14 cellular contexts compared by ENCODE assay signal in the genomic region with DNA sequence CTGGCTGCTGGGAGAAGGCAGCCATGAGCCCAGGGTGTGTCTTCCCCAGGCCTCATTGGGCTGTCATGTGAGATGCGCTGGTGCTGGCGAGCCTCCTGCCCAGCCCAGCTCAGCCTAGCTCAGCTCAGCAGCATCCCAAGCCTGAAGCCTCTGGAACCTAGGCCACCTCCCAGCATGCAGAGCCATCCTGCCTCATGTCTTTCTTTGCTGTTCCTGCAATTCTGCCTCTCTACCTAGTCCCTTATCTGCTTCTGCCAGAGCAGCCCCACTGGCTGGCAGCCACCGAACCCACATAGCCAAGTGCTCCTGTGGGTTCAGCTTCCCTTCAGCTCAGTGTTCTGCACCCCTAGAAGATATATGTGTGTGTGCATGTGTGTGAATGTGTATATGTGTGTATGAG.
A peak's percentile ranks its signal among the peaks of the same experiment; 100 is the strongest.
DNase-seq lines count a peak whose midpoint lies in the region; TF ChIP-seq lines count a peak whose summit lies in the region.
"Had no signal": no experiment of that assay in that cellular context is flagged by ENCODE, and none has a peak within 500 bp of the region (broad histone marks: within the 10 kb centered on the region; RNA-seq: fewer than 3 reads in every experiment).

No MANE protein-coding gene starts in this region.

- H2AFZ ChIP-seq in neuronal stem cell (ENCODE audit: low read length) (no peak overlapping the region), neural progenitor cell (replicated peaks) (no peak overlapping the region)

- WGBS in neuronal stem cell (ENCODE audit: extremely low coverage in 2 of 2, insufficient read length in 2 of 2, insufficient replicate concordance in 1 of 2), 2 donors: no CpG with 5 or more reads among the region's 3 CpGs
- WGBS in spleen, 5 donors: 89 to 97% (median 95%) methylated on average over 3 of the region's 3 CpGs

- peaks cover 21% of the 10 kb centered on the region for H3K4me1 Mint-ChIP-seq in neural progenitor cell

- H3K18ac ChIP-seq in neuronal stem cell (ENCODE audit: low read length): no peak overlapping the region

- no peak overlapping the region for H2BK12ac ChIP-seq in neuronal stem cell (ENCODE audit: low read length)

- CTCF ChIA-PET in A673 (lab: Charles Lee): no interaction called here
- CTCF ChIA-PET in AG04450 (lab: Charles Lee): no interaction called here

- no peak overlapping the region for H3K4ac ChIP-seq in neuronal stem cell (ENCODE audit: low read length)

- no peak overlapping the region for H3K4me3 Mint-ChIP-seq in neural progenitor cell

- H3K36me3 ChIP-seq in A673 (ENCODE audit: insufficient read depth, low read length, poor library complexity, severe bottlenecking) (no peaks in the 10 kb centered on the region), neuronal stem cell (replicated peaks in 1 of 2; ENCODE audit: control insufficient read depth in 2 of 2, insufficient read depth in 2 of 2, low read length in 2 of 2) (no peaks in the 10 kb centered on the region), spleen (no peaks in the 10 kb centered on the region), neural progenitor cell (no peaks in the 10 kb centered on the region)
- H3K36me3 ChIP-seq: SJSA1 had no signal

- H3K4me2 ChIP-seq in neuronal stem cell (ENCODE audit: insufficient read depth, low read length, poor library complexity, severe bottlenecking) (no peak overlapping the region), neural progenitor cell (no peak overlapping the region)

- no peak overlapping the region for H3K23ac ChIP-seq in neuronal stem cell (ENCODE audit: low read depth, low read length, poor library complexity)

- H3K4me3 ChIP-seq in A673 (ENCODE audit: low read depth, low read length, poor library complexity, severe bottlenecking) (no peak overlapping the region), AG04450 (ENCODE audit: low read depth, low read length) (no peak overlapping the region), neuronal stem cell (ENCODE audit: low read length in 2 of 2) (no peak overlapping the region), spleen (no peak overlapping the region), neural progenitor cell (no peak overlapping the region)
- H3K4me3 ChIP-seq: GM12878, K562, SJSA1 had no signal

- no peaks in the 10 kb centered on the region for H3K79me1 ChIP-seq in neuronal stem cell (ENCODE audit: low read depth, low read length)

- no peak overlapping the region for H4K91ac ChIP-seq in neuronal stem cell (ENCODE audit: low read depth, low read length, poor library complexity)

- H3K4me1 ChIP-seq in A673 (ENCODE audit: insufficient read depth, low read length, poor library complexity, severe bottlenecking) (peaks cover 32% of the 10 kb centered on the region), neuronal stem cell (ENCODE audit: control insufficient read depth in 2 of 2, insufficient read depth in 1 of 2, low read depth in 1 of 2, low read length in 2 of 2) (peaks cover 0 to 11% of the 10 kb centered on the region in 2 donors), spleen (peaks cover 0 to 10% (median 0%) of the 10 kb centered on the region in 6 donors), neural progenitor cell (peaks cover 21% of the 10 kb centered on the region)
- H3K4me1 ChIP-seq: SJSA1 had no signal

- H4K20me1 ChIP-seq in neural progenitor cell (ENCODE audit: low read depth): no peaks in the 10 kb centered on the region

- H3K27ac ChIP-seq in A673 (ENCODE audit: low read depth, low read length, poor library complexity, severe bottlenecking) (peak overlapping the region; percentile 58), AG04450 (ENCODE audit: low read depth, low read length) (peak overlapping the region; percentile 97), neuronal stem cell (replicated peaks; ENCODE audit: low read length) (no peak overlapping the region), spleen (peak overlapping the region in 4 of 8 donors; percentile 58 to 73 (median 66)), neural progenitor cell (no peak overlapping the region)
- H3K27ac ChIP-seq: C4-2B, HL-60, RWPE1, SJSA1 had no signal

- no peak overlapping the region for H2BK5ac ChIP-seq in neuronal stem cell (ENCODE audit: low read length)

- H2BK15ac ChIP-seq in neuronal stem cell (ENCODE audit: low read length): no peak overlapping the region

- TF ChIP-seq POLR2A in spleen (IDR thresholded peaks at IDR 0.05): no peak

- H3K27me3 ChIP-seq in A673 (replicated peaks; ENCODE audit: insufficient read depth, low read depth, low read length, poor library complexity) (no peaks in the 10 kb centered on the region), AG04450 (ENCODE audit: control insufficient read depth, insufficient read depth, low read length) (no peaks in the 10 kb centered on the region), neuronal stem cell (ENCODE audit: control insufficient read depth in 3 of 3, insufficient read depth in 3 of 3, low read depth in 1 of 3, low read length in 3 of 3) (peaks cover 0 to 20% (median 0%) of the 10 kb centered on the region in 3 experiments), spleen (replicated peaks in 1 of 7) (peaks cover 0 to 24% (median 0%) of the 10 kb centered on the region in 7 donors), neural progenitor cell (no peaks in the 10 kb centered on the region)

- BruUV-seq in A673 (replicated peaks; lab: Mats Ljungman, UMichigan): no TSS peak

- no peaks in the 10 kb centered on the region for H3K79me2 ChIP-seq in neural progenitor cell (ENCODE audit: low read depth)

- H3K9me3 ChIP-seq in A673 (ENCODE audit: low read depth, low read length, poor library complexity, severe bottlenecking): no peaks in the 10 kb centered on the region
- peaks cover 4% of the 10 kb centered on the region; the same call in 1 of the 2 replicates for H3K9me3 ChIP-seq in AG04450 (ENCODE audit: control insufficient read depth, insufficient read depth, low read length)
- H3K9me3 ChIP-seq in neuronal stem cell (replicated peaks in 1 of 2; ENCODE audit: control insufficient read depth in 2 of 2, insufficient read depth in 1 of 2, low read depth in 1 of 2, low read length in 2 of 2): peaks cover 0 to 2% of the 10 kb centered on the region in 2 donors
- H3K9me3 ChIP-seq in spleen: no peaks in the 10 kb centered on the region
- H3K9me3 ChIP-seq in neural progenitor cell (ENCODE audit: low read depth): no peaks in the 10 kb centered on the region
- H3K9me3 ChIP-seq: SJSA1 had no signal

- no peak overlapping the region for H3K27ac Mint-ChIP-seq in neural progenitor cell

- no peak overlapping the region for H2AK5ac ChIP-seq in neuronal stem cell (ENCODE audit: low read depth, low read length)

- intact Hi-C loops in A673 (cut with micrococcal nuclease; ENCODE audit: unreplicated experiment) (loop anchor here (10.0 kb wide), 1 partner anchor 185 kb away; no protein-coding TSS in a partner anchor), spleen (cut with DNase I; ENCODE audit: low total_unique reads) (no loop called here)

- peaks cover 3% of the 10 kb centered on the region for H3K27me3 Mint-ChIP-seq in neural progenitor cell (ENCODE audit: insufficient read depth, low read depth)

- no peak for TF ChIP-seq CTCF in A673 (conservative IDR thresholded peaks at IDR 0.05; ENCODE audit: low read depth, low read length)
- no peak for TF ChIP-seq CTCF in AG04450 (IDR thresholded peaks at IDR 0.05; ENCODE audit: low read depth, low read length)
- TF ChIP-seq CTCF in spleen (IDR thresholded peaks at IDR 0.05 in 8 of 11, conservative IDR thresholded peaks at IDR 0.05 in 3 of 11): no peak
- no peak for TF ChIP-seq CTCF in neural progenitor cell (IDR thresholded peaks at IDR 0.05)

- no peaks in the 10 kb centered on the region for H3K36me3 Mint-ChIP-seq in neural progenitor cell

- no peaks in the 10 kb centered on the region for H3K9me3 Mint-ChIP-seq in neural progenitor cell

- POLR2A ChIA-PET in A673 (lab: Charles Lee; ENCODE audit: low non-redundant PET): interaction anchor here (0.5 kb wide), 1 partner anchor 115 kb away, joined by 3 read pairs; no protein-coding TSS in a partner anchor
- POLR2A ChIA-PET in AG04450 (lab: Yijun Ruan, JAX): interaction anchor here (1.0 to 1.6 kb wide), 4 partner anchors 9 to 180 kb away, joined by 3 to 5 read pairs (median 4); no protein-coding TSS in a partner anchor

- no peak overlapping the region for H2BK120ac ChIP-seq in neuronal stem cell (ENCODE audit: low read depth, low read length)

- no peak overlapping the region for H3K14ac ChIP-seq in neuronal stem cell (ENCODE audit: low read length)

- H3F3A ChIP-seq in neural progenitor cell (ENCODE audit: low read depth): no peaks in the 10 kb centered on the region

- no peak overlapping the region for H4K8ac ChIP-seq in neuronal stem cell (ENCODE audit: low read depth, low read length)

- DNase-seq in A673 (ENCODE audit: low spot score) (no peak), AG04450 (ENCODE audit: low read depth, low spot score) (no peak), NCI-H69 (lab: John Stamatoyannopoulos, UW) (peak; percentile 33), neuronal stem cell (ENCODE audit: low spot score) (no peak), spleen (no peak), NCI-H524 treated with DMSO at 0.1 percent for 48 hours (lab: John Stamatoyannopoulos, UW) (no peak), neural progenitor cell (ENCODE audit: low spot score) (no peak)
- DNase-seq: NCI-H1436 treated with DMSO at 0.1 percent for 48 hours had no signal

- H3K9ac ChIP-seq in neuronal stem cell (ENCODE audit: low read depth, low read length, poor library complexity) (peak overlapping the region; percentile 38), neural progenitor cell (no peak overlapping the region)

Comparison
In these comparisons a context has a peak if more than half of its experiments do, and no peak if none do; other contexts are left out.
1. H3K27ac ChIP-seq: peak in A673 (single experiment) and AG04450 (single experiment); none in neuronal stem cell (single experiment) and neural progenitor cell (single experiment).